8 cellular contexts compared by ENCODE assay signal in genomic region chr9:127903557-127904475, GRCh38. TPM values are rescaled to one million over a fixed set of nuclear protein-coding genes. Genes with fewer than 3 reads are reported as not detected.
A peak's percentile ranks its signal among the peaks of the same experiment; 100 is the strongest.
DNase-seq lines count a peak whose midpoint lies in the region; ATAC-seq lines count a peak whose summit lies in the region.

No MANE protein-coding gene starts in this region.

- DNase-seq in COLO668 (lab: John Stamatoyannopoulos, UW; ENCODE audit: unreplicated experiment) (peak; percentile 16), Right ventricle myocardium superior (peak; percentile 86), putamen (ENCODE audit: low spot score) (no peak), SIG-M5 treated with dmso at 0.1 percent for 504 hours (lab: John Stamatoyannopoulos, UW; ENCODE audit: unreplicated experiment) (no peak)
- DNase-seq in Jurkat, Clone E6-1 (ENCODE audit: low read depth, low spot score), result peak; percentile 78
- peak; percentile 49 for DNase-seq in activated CD8-positive, alpha-beta memory T cell treated with anti-CD3 and anti-CD28 coated beads, Interleukin-2, amount 50 U/mL, for 1 hour (ENCODE audit: extremely low read depth)

- H3K4me1 ChIP-seq in skeletal muscle tissue (ENCODE audit: control insufficient read depth in 3 of 3, insufficient read depth in 3 of 3, low read length in 3 of 3), result peaks cover 31 to 40% (median 32%) of the 10 kb centered on the region in 3 donors

- H3K27ac ChIP-seq in skeletal muscle tissue (ENCODE audit: low read depth, low read length), result peak overlapping the region; percentile 66

- H3K9me3 ChIP-seq in skeletal muscle tissue (ENCODE audit: control insufficient read depth in 3 of 3, low read length in 3 of 3), result no peaks in the 10 kb centered on the region

- H3K36me3 ChIP-seq in skeletal muscle tissue (ENCODE audit: control insufficient read depth in 3 of 3, insufficient read depth in 3 of 3, low read length in 3 of 3), result peaks cover 1 to 4% (median 3%) of the 10 kb centered on the region in 3 donors

- H3K9ac ChIP-seq in skeletal muscle tissue (ENCODE audit: low read depth in 1 of 3, low read length in 3 of 3), result peak overlapping the region in 1 of 3 donors; percentile 35

- ATAC-seq in Right ventricle myocardium superior (ENCODE audit: poor library complexity) (peak; percentile 21), HG03565 (IDR thresholded peaks at IDR 0.05; ENCODE audit: unreplicated experiment) (no peak)

- H3K27me3 ChIP-seq in skeletal muscle tissue (ENCODE audit: control insufficient read depth in 3 of 3, insufficient read depth in 3 of 3, low read length in 3 of 3), result no peaks in the 10 kb centered on the region

- intact Hi-C loops in Right ventricle myocardium superior (cut with DNase I), result no loop called here

- no peak overlapping the region for H3K4me3 ChIP-seq in Jurkat, Clone E6-1 (ENCODE audit: low read length)
- no peak overlapping the region for H3K4me3 ChIP-seq in skeletal muscle tissue (ENCODE audit: low read length in 3 of 3)

RNA-seq across cellular contexts. Expression of gene ST6GALNAC6, which starts 4.4 kb away (rescaled TPM):
- 18.9 TPM for polyA plus RNA-seq in Jurkat, Clone E6-1 (2012; ENCODE audit: insufficient read depth, insufficient read length)
- total RNA-seq in Right ventricle myocardium superior, result 38.2 TPM
- 33.9 TPM for total RNA-seq in skeletal muscle tissue

RNA-seq across cellular contexts. Expression of gene ST6GALNAC4, which starts 13.0 kb away (rescaled TPM):
- 5.1 TPM for polyA plus RNA-seq in Jurkat, Clone E6-1 (2012; ENCODE audit: insufficient read depth, insufficient read length)
- total RNA-seq in Right ventricle myocardium superior (18.1 TPM), skeletal muscle tissue (23.5 TPM)

RNA-seq across cellular contexts. Expression of gene AK1, which starts 26.3 kb away (rescaled TPM):
- 1.9 TPM for polyA plus RNA-seq in Jurkat, Clone E6-1 (2012; ENCODE audit: insufficient read depth, insufficient read length)
- 932 TPM for total RNA-seq in Right ventricle myocardium superior
- 359 TPM for total RNA-seq in skeletal muscle tissue

RNA-seq across cellular contexts. Expression of gene PIP5KL1, which starts 26.8 kb away (rescaled TPM):
- polyA plus RNA-seq in Jurkat, Clone E6-1 (2012; ENCODE audit: insufficient read depth, insufficient read length), result 6.5 TPM
- total RNA-seq in Right ventricle myocardium superior (0.48 TPM), skeletal muscle tissue (not detected)

RNA-seq across cellular contexts. Expression of gene DPM2, which starts 33.8 kb away (rescaled TPM):
- 61.5 TPM for polyA plus RNA-seq in Jurkat, Clone E6-1 (2012; ENCODE audit: insufficient read depth, insufficient read length)
- total RNA-seq in Right ventricle myocardium superior (9.9 TPM), skeletal muscle tissue (7.3 TPM)

Comparison
In these comparisons a context has a peak if more than half of its experiments do, and no peak if none do; other contexts are left out.
1. DNase-seq: peak in COLO668 (single experiment), Jurkat, Clone E6-1 (single experiment), activated CD8-positive, alpha-beta memory T cell treated with anti-CD3 and anti-CD28 coated beads, Interleukin-2, amount 50 U/mL, for 1 hour (single experiment) and Right ventricle myocardium superior (single experiment); none in putamen (single experiment) and SIG-M5 treated with dmso at 0.1 percent for 504 hours (single experiment).